In genomic region chr5:141826674-141827073, GRCh38 we compare ENCODE assay signal across 1 cellular context.
TF ChIP-seq lines count a peak whose summit lies in the region.

No MANE protein-coding gene starts in this region.

TF ChIP-seq in GM23338, 12 proteins besides CTCF, POLR2A, EP300 and RAD21:
- TF ChIP-seq EZH2 (IDR thresholded peaks at IDR 0.05; ENCODE audit: low read depth, unreplicated experiment) (no peak), JUNB (IDR thresholded peaks at IDR 0.05; ENCODE audit: unreplicated experiment) (no peak)
